1 cellular context compared by ENCODE assay signal in genomic region chr13:98158172-98158907, GRCh38.
TF ChIP-seq lines count a peak whose summit lies in the region.

No MANE protein-coding gene starts in this region.

TF ChIP-seq in WTC11, 78 proteins besides CTCF, POLR2A, EP300 and RAD21 (continued from another document):
- no peak for TF ChIP-seq HMGXB4 (CRISPR knock-in tag; IDR thresholded peaks at IDR 0.05)
- no peak for TF ChIP-seq E2F4 (CRISPR knock-in tag; IDR thresholded peaks at IDR 0.05; ENCODE audit: borderline replicate concordance, low read depth)
- TF ChIP-seq EMX1 (CRISPR knock-in tag; IDR thresholded peaks at IDR 0.05), result no peak
- TF ChIP-seq ZBTB21 (CRISPR knock-in tag; IDR thresholded peaks at IDR 0.05; ENCODE audit: borderline replicate concordance), result no peak
- no peak for TF ChIP-seq TCF7 (CRISPR knock-in tag; IDR thresholded peaks at IDR 0.05; ENCODE audit: low read depth)
- TF ChIP-seq MAX (CRISPR knock-in tag; IDR thresholded peaks at IDR 0.05), result no peak
